ENCODE assay signal across 21 cellular contexts in genomic region chr15:91912336-91912735, GRCh38. TPM values are rescaled to one million over a fixed set of nuclear protein-coding genes. Genes with fewer than 3 reads are reported as not detected.
DNase-seq lines count a peak whose midpoint lies in the region; ATAC-seq lines count a peak whose summit lies in the region.
"Had no signal": no experiment of that assay in that cellular context is flagged by ENCODE, and none has a peak within 500 bp of the region (broad histone marks: within the 10 kb centered on the region; RNA-seq: fewer than 3 reads in every experiment).

No MANE protein-coding gene starts in this region.

- H3K4me1 Mint-ChIP-seq in activated T-helper 17 cell treated with anti-CD3 and anti-CD28 coated beads, Interleukin-2, amount 50 U/mL, for 72 hours = peaks cover 34% of the 10 kb centered on the region
- peaks cover 49% of the 10 kb centered on the region for H3K4me1 Mint-ChIP-seq in stimulated activated effector memory CD8-positive, alpha-beta T cell treated with anti-CD3 and anti-CD28 coated beads, Interleukin-12 subunit alpha, Interleukin-12 subunit beta, amount 100 ng/mL, for 72 hours
- H3K4me1 Mint-ChIP-seq: activated B cell treated with CpG ODN at 0.5 μM for 24 hours; activated naive CD4-positive, alpha-beta T cell treated with anti-CD3 and anti-CD28 coated beads, Interleukin-2, amount 10 ng/mL, durations not matched to agents 7 days and 5 days had no signal

- no peak for ATAC-seq in activated T-helper 17 cell treated with anti-CD3 and anti-CD28 coated beads, Interleukin-2, amount 50 U/mL, for 72 hours (replicated peaks)
- no peak for ATAC-seq in stimulated activated effector memory CD8-positive, alpha-beta T cell treated with anti-CD3 and anti-CD28 coated beads, Interleukin-12 subunit alpha, Interleukin-12 subunit beta, amount 100 ng/mL, for 72 hours
- ATAC-seq in GM19455 (IDR thresholded peaks at IDR 0.05; ENCODE audit: unreplicated experiment) = no peak
- ATAC-seq: naive thymus-derived CD8-positive, alpha-beta T cell; Panc1; stimulated activated naive CD8-positive, alpha-beta T cell treated with anti-CD3 and anti-CD28 coated beads, Interleukin-15, Interleukin-2, amounts not matched to agents 100 U/mL and 50 U/mL, for 24 hours had no signal

- peaks cover 12% of the 10 kb centered on the region for H3K36me3 Mint-ChIP-seq in activated T-helper 17 cell treated with anti-CD3 and anti-CD28 coated beads, Interleukin-2, amount 50 U/mL, for 72 hours (ENCODE audit: low read depth)
- H3K36me3 Mint-ChIP-seq in stimulated activated effector memory CD8-positive, alpha-beta T cell treated with anti-CD3 and anti-CD28 coated beads, Interleukin-12 subunit alpha, Interleukin-12 subunit beta, amount 100 ng/mL, for 72 hours = peaks cover 8% of the 10 kb centered on the region

- DNase-seq in NCI-H1417 (lab: John Stamatoyannopoulos, UW) = peak in 2 of 3 experiments; percentile 26 to 78
- DNase-seq in NCI-H1417 treated with DMSO at 0.1 percent for 48 hours (lab: John Stamatoyannopoulos, UW) = no peak
- peak; percentile 27 for DNase-seq in NCI-H526 treated with DMSO at 0.1 percent for 48 hours (lab: John Stamatoyannopoulos, UW)
- no peak for DNase-seq in stimulated activated effector memory CD8-positive, alpha-beta T cell treated with anti-CD3 and anti-CD28 coated beads, Interleukin-12 subunit alpha, Interleukin-12 subunit beta, amount 100 ng/mL, for 72 hours (ENCODE audit: low spot score in 2 of 2)
- DNase-seq in activated CD8-positive, alpha-beta memory T cell treated with anti-CD3 and anti-CD28 coated beads, Interleukin-2, amount 50 U/mL, for 4 hours = no peak
- no peak for DNase-seq in mucosa of gallbladder (ENCODE audit: low spot score)
- DNase-seq: activated B cell treated with CpG ODN at 0.5 μM for 24 hours; activated CD4-positive, alpha-beta T cell treated with anti-CD3 and anti-CD28 coated beads, Interleukin-2, amount 50 U/mL, for 4 hours; activated naive CD4-positive, alpha-beta T cell treated with anti-CD3 and anti-CD28 coated beads, Interleukin-2, amount 10 ng/mL, durations not matched to agents 7 days and 5 days; DMS79 treated with DMSO at 0.1 percent for 48 hours; GM23248; left ventricle myocardium superior; naive thymus-derived CD8-positive, alpha-beta T cell; NCI-H2029; nucleus accumbens; stimulated activated naive CD8-positive, alpha-beta T cell treated with anti-CD3 and anti-CD28 coated beads, Interleukin-15, Interleukin-2, amounts not matched to agents 100 U/mL and 50 U/mL, for 24 hours had no signal

- no peak overlapping the region for H3K4me3 Mint-ChIP-seq in activated T-helper 17 cell treated with anti-CD3 and anti-CD28 coated beads, Interleukin-2, amount 50 U/mL, for 72 hours
- H3K4me3 Mint-ChIP-seq in stimulated activated effector memory CD8-positive, alpha-beta T cell treated with anti-CD3 and anti-CD28 coated beads, Interleukin-12 subunit alpha, Interleukin-12 subunit beta, amount 100 ng/mL, for 72 hours = no peak overlapping the region
- H3K4me3 Mint-ChIP-seq: activated B cell treated with CpG ODN at 0.5 μM for 24 hours; activated naive CD4-positive, alpha-beta T cell treated with anti-CD3 and anti-CD28 coated beads, Interleukin-2, amount 10 ng/mL, durations not matched to agents 7 days and 5 days; activated T-helper 1 cell treated with anti-CD3 and anti-CD28 coated beads, Interleukin-12 subunit alpha, Interleukin-12 subunit beta, Interleukin-2, Interleukin-4 antibody, amounts not matched to agents 30 ng/mL and 10 ng/mL and 1 ng/mL, durations not matched to agents 14 hours and 24 hours and 36 hours; brain; naive thymus-derived CD8-positive, alpha-beta T cell had no signal

- H3K27me3 Mint-ChIP-seq in activated T-helper 17 cell treated with anti-CD3 and anti-CD28 coated beads, Interleukin-2, amount 50 U/mL, for 72 hours = no peaks in the 10 kb centered on the region
- H3K27me3 Mint-ChIP-seq: activated B cell treated with CpG ODN at 0.5 μM for 24 hours; activated naive CD4-positive, alpha-beta T cell treated with anti-CD3 and anti-CD28 coated beads, Interleukin-2, amount 10 ng/mL, durations not matched to agents 7 days and 5 days; naive thymus-derived CD8-positive, alpha-beta T cell had no signal

- peak overlapping the region; percentile 14 for H3K27ac Mint-ChIP-seq in activated T-helper 17 cell treated with anti-CD3 and anti-CD28 coated beads, Interleukin-2, amount 50 U/mL, for 72 hours
- peak overlapping the region; percentile 42 for H3K27ac Mint-ChIP-seq in stimulated activated effector memory CD8-positive, alpha-beta T cell treated with anti-CD3 and anti-CD28 coated beads, Interleukin-12 subunit alpha, Interleukin-12 subunit beta, amount 100 ng/mL, for 72 hours
- H3K27ac Mint-ChIP-seq: activated B cell treated with CpG ODN at 0.5 μM for 24 hours; activated naive CD4-positive, alpha-beta T cell treated with anti-CD3 and anti-CD28 coated beads, Interleukin-2, amount 10 ng/mL, durations not matched to agents 7 days and 5 days; activated T-helper 1 cell treated with anti-CD3 and anti-CD28 coated beads, Interleukin-12 subunit alpha, Interleukin-12 subunit beta, Interleukin-2, Interleukin-4 antibody, amounts not matched to agents 30 ng/mL and 10 ng/mL and 1 ng/mL, durations not matched to agents 14 hours and 24 hours and 36 hours; brain had no signal

- no peaks in the 10 kb centered on the region for H3K9me3 Mint-ChIP-seq in activated T-helper 17 cell treated with anti-CD3 and anti-CD28 coated beads, Interleukin-2, amount 50 U/mL, for 72 hours
- H3K9me3 Mint-ChIP-seq in stimulated activated effector memory CD8-positive, alpha-beta T cell treated with anti-CD3 and anti-CD28 coated beads, Interleukin-12 subunit alpha, Interleukin-12 subunit beta, amount 100 ng/mL, for 72 hours = no peaks in the 10 kb centered on the region
- H3K9me3 Mint-ChIP-seq: activated B cell treated with CpG ODN at 0.5 μM for 24 hours; activated naive CD4-positive, alpha-beta T cell treated with anti-CD3 and anti-CD28 coated beads, Interleukin-2, amount 10 ng/mL, durations not matched to agents 7 days and 5 days; activated T-helper 1 cell treated with anti-CD3 and anti-CD28 coated beads, Interleukin-12 subunit alpha, Interleukin-12 subunit beta, Interleukin-2, Interleukin-4 antibody, amounts not matched to agents 30 ng/mL and 10 ng/mL and 1 ng/mL, durations not matched to agents 14 hours and 24 hours and 36 hours; brain had no signal

RNA-seq across cellular contexts. Expression of gene SLCO3A1, which starts 58.8 kb away (rescaled TPM):
- 10 to 100 TPM in 1 of 2 donors, 1 to 10 TPM in 1; 7.0 to 11.0 TPM for total RNA-seq in activated T-helper 17 cell treated with anti-CD3 and anti-CD28 coated beads, Interleukin-2, amount 50 U/mL, for 72 hours
- total RNA-seq in mucosa of gallbladder = 34.2 TPM

Comparison
In these comparisons a context has a peak if more than half of its experiments do, and no peak if none do; other contexts are left out.
1. DNase-seq: peak in NCI-H1417 (2 of 3) and NCI-H526 treated with DMSO at 0.1 percent for 48 hours (single experiment); none in NCI-H1417 treated with DMSO at 0.1 percent for 48 hours (single experiment), stimulated activated effector memory CD8-positive, alpha-beta T cell treated with anti-CD3 and anti-CD28 coated beads, Interleukin-12 subunit alpha, Interleukin-12 subunit beta, amount 100 ng/mL, for 72 hours (0 of 2), activated CD8-positive, alpha-beta memory T cell treated with anti-CD3 and anti-CD28 coated beads, Interleukin-2, amount 50 U/mL, for 4 hours (single experiment) and mucosa of gallbladder (single experiment).